Comparison of ENCODE assay signal across 8 cellular contexts in genomic region chr17:4806420-4806769, GRCh38. TPM values are rescaled to one million over a fixed set of nuclear protein-coding genes. Genes with fewer than 3 reads are reported as not detected.
A peak's percentile ranks its signal among the peaks of the same experiment; 100 is the strongest.
DNase-seq lines count a peak whose midpoint lies in the region; ATAC-seq, FAIRE-seq and TF ChIP-seq lines count a peak whose summit lies in the region.

No MANE protein-coding gene starts in this region.

- no peak for FAIRE-seq in astrocyte (lab: Jason Lieb, UNC)

- WGBS in H9 (ENCODE audit: extremely low coverage, insufficient read length, low lambda C conversion rate) = no CpG with 5 or more reads among the region's 14 CpGs

- H3K4me1 Mint-ChIP-seq in H9 (peaks cover 15 to 16% of the 10 kb centered on the region in 2 experiments), astrocyte (ENCODE audit: low read depth, unreplicated experiment) (peaks cover 3% of the 10 kb centered on the region)

- no peak overlapping the region for H2BK12ac ChIP-seq in H9 (ENCODE audit: insufficient read length, low read depth, low read length)

- TF ChIP-seq CTCF in AG09309 (IDR thresholded peaks at IDR 0.05; ENCODE audit: control insufficient read depth, insufficient read depth, low read depth, low read length, missing control alignments) (no peak), H9 (conservative IDR thresholded peaks at IDR 0.05) (no peak), astrocyte (IDR thresholded peaks at IDR 0.05; ENCODE audit: insufficient read depth, low read depth, low read length) (no peak), lower lobe of right lung (IDR thresholded peaks at IDR 0.05) (no peak), uterus (IDR thresholded peaks at IDR 0.05) (no peak)

- H3K79me2 ChIP-seq in H9 (ENCODE audit: insufficient read depth, low read length) = no peaks in the 10 kb centered on the region
- peaks cover 5% of the 10 kb centered on the region for H3K79me2 ChIP-seq in astrocyte (ENCODE audit: insufficient read depth, low read length)

- H3K56ac ChIP-seq in H9 (ENCODE audit: insufficient read length, low read depth, low read length) = no peak overlapping the region

- no peak overlapping the region for H3T11ph ChIP-seq in H9 (ENCODE audit: low read length)

- H4K5ac ChIP-seq in H9 (ENCODE audit: insufficient read length, low read depth, low read length) = no peak overlapping the region

- H3K23me2 ChIP-seq in H9 (ENCODE audit: insufficient read length, low read depth, low read length, poor library complexity, severe bottlenecking) = peaks cover 5% of the 10 kb centered on the region

- H4K20me1 ChIP-seq in H9 (ENCODE audit: control insufficient read depth, insufficient read depth, insufficient read length) = no peaks in the 10 kb centered on the region
- H4K20me1 ChIP-seq in astrocyte (ENCODE audit: insufficient read depth, low read length) = peaks cover 21% of the 10 kb centered on the region

- H3K27me3 Mint-ChIP-seq in H9 (ENCODE audit: low read depth) (no peaks in the 10 kb centered on the region; the same call in 1 of the 2 replicates), astrocyte (ENCODE audit: low read depth, unreplicated experiment) (no peaks in the 10 kb centered on the region)

- H3K27ac Mint-ChIP-seq in H9 = no peak overlapping the region
- H3K27ac Mint-ChIP-seq in astrocyte (ENCODE audit: unreplicated experiment) = peak overlapping the region; percentile 80

- no peak overlapping the region for H2BK15ac ChIP-seq in H9 (ENCODE audit: low read depth, low read length)

- H3K27me3 ChIP-seq in H9 (ENCODE audit: insufficient read depth, low read length) (no peaks in the 10 kb centered on the region), astrocyte (ENCODE audit: insufficient read depth, low read length) (no peaks in the 10 kb centered on the region), lower lobe of right lung (ENCODE audit: low read depth) (no peaks in the 10 kb centered on the region), uterus (no peaks in the 10 kb centered on the region)

- no peak overlapping the region for H2AK5ac ChIP-seq in H9 (ENCODE audit: insufficient read length, low read length)

- H3K9ac ChIP-seq in H9 (ENCODE audit: extremely low read depth, insufficient read length, low read length) (no peak overlapping the region), astrocyte (ENCODE audit: low read length) (peak overlapping the region; percentile 89)

- H3K4me2 ChIP-seq in H9 (ENCODE audit: insufficient read depth, insufficient read length, low read length) (peak overlapping the region; percentile 26), astrocyte (ENCODE audit: low read length) (peak overlapping the region; percentile 98)

- H3K4ac ChIP-seq in H9 (ENCODE audit: low read depth, low read length) = no peak overlapping the region

- ATAC-seq in lower lobe of right lung (no peak), GM21390 (IDR thresholded peaks at IDR 0.05; ENCODE audit: unreplicated experiment) (no peak)

- H2BK20ac ChIP-seq in H9 (ENCODE audit: low read depth, low read length, poor library complexity, severe bottlenecking) = no peak overlapping the region

- H4K91ac ChIP-seq in H9 (ENCODE audit: insufficient read length, low read depth, low read length) = no peak overlapping the region

- H3K23ac ChIP-seq in H9 (ENCODE audit: insufficient read length, low read depth, low read length) = no peak overlapping the region

- H3K14ac ChIP-seq in H9 (ENCODE audit: insufficient read depth, low read length) = no peak overlapping the region

- no peak for DNase-seq in AG09309 (ENCODE audit: low read depth)
- DNase-seq in H9 = no peak
- DNase-seq in astrocyte (ENCODE audit: low read depth) = no peak
- DNase-seq in lower lobe of right lung = no peak
- DNase-seq in uterus = no peak
- no peak for DNase-seq in GDM1 (lab: John Stamatoyannopoulos, UW)
- no peak for DNase-seq in OCI-M2 (lab: John Stamatoyannopoulos, UW; ENCODE audit: unreplicated experiment)

- H3K4me1 ChIP-seq in H9 (ENCODE audit: insufficient read depth, low read length) (no peaks in the 10 kb centered on the region), astrocyte (ENCODE audit: insufficient read depth, low read length) (peaks cover 10% of the 10 kb centered on the region), lower lobe of right lung (peaks cover 18% of the 10 kb centered on the region), uterus (peaks cover 0 to 10% of the 10 kb centered on the region in 2 donors)

- H4K8ac ChIP-seq in H9 (replicated peaks; ENCODE audit: insufficient read length, low read depth, low read length) = no peak overlapping the region

- H3K9me3 ChIP-seq in H9 (ENCODE audit: control insufficient read depth, low read depth, low read length) = no peaks in the 10 kb centered on the region
- H3K9me3 ChIP-seq in astrocyte (ENCODE audit: insufficient read depth, low read depth, low read length) = no peaks in the 10 kb centered on the region
- no peaks in the 10 kb centered on the region for H3K9me3 ChIP-seq in lower lobe of right lung
- no peaks in the 10 kb centered on the region for H3K9me3 ChIP-seq in uterus

- H3K4me3 ChIP-seq in AG09309 (ENCODE audit: control insufficient read depth, low read depth, low read length) = peak overlapping the region; percentile 79
- H3K4me3 ChIP-seq in astrocyte (ENCODE audit: insufficient read depth, low read depth, low read length) = peak overlapping the region; percentile 93
- peak overlapping the region; percentile 89 for H3K4me3 ChIP-seq in lower lobe of right lung
- H3K4me3 ChIP-seq in uterus = peak overlapping the region; percentile 57 to 73

- no peak for TF ChIP-seq POLR2A in uterus (IDR thresholded peaks at IDR 0.05)

- H3K9me3 Mint-ChIP-seq in H9 (no peaks in the 10 kb centered on the region), astrocyte (ENCODE audit: unreplicated experiment) (peaks cover 5% of the 10 kb centered on the region)

- no peak overlapping the region for H2BK5ac ChIP-seq in H9 (ENCODE audit: insufficient read length, low read length)

- H3K4me3 Mint-ChIP-seq in H9 = peak overlapping the region; percentile 69 to 82
- peak overlapping the region; percentile 90 for H3K4me3 Mint-ChIP-seq in astrocyte (ENCODE audit: unreplicated experiment)

- H3K18ac ChIP-seq in H9 (ENCODE audit: insufficient read length, low read depth, low read length) = no peak overlapping the region

- no peak overlapping the region for H3K27ac ChIP-seq in H9 (ENCODE audit: insufficient read length, low read depth, low read length)
- no peak overlapping the region for H3K27ac ChIP-seq in astrocyte (ENCODE audit: low read depth, low read length)
- H3K27ac ChIP-seq in lower lobe of right lung = no peak overlapping the region
- H3K27ac ChIP-seq in uterus = peak overlapping the region; percentile 74 to 82

- no peaks in the 10 kb centered on the region for H3K79me1 ChIP-seq in H9 (ENCODE audit: insufficient read depth, low read depth, low read length, poor library complexity, severe bottlenecking)

- peaks cover 14 to 29% (median 27%) of the 10 kb centered on the region in 3 experiments; a peak in 6 of 7 replicates for H3K36me3 Mint-ChIP-seq in H9 (ENCODE audit: insufficient read depth in 1 of 3, low read depth in 3 of 3)
- peaks cover 10% of the 10 kb centered on the region for H3K36me3 Mint-ChIP-seq in astrocyte (ENCODE audit: low read depth, unreplicated experiment)

- no peak overlapping the region for H2AFZ ChIP-seq in H9 (ENCODE audit: low read length)
- peak overlapping the region; percentile 85 for H2AFZ ChIP-seq in astrocyte (ENCODE audit: low read depth, low read length)

- no peak overlapping the region for H2BK120ac ChIP-seq in H9 (ENCODE audit: low read depth, low read length, poor library complexity, severe bottlenecking)

- intact Hi-C loops in lower lobe of right lung (cut with DNase I) = no loop called here
- intact Hi-C loops in uterus (cut with DNase I; ENCODE audit: low total_unique reads) = no loop called here

- peaks cover 3% of the 10 kb centered on the region for H3K36me3 ChIP-seq in astrocyte (ENCODE audit: insufficient read depth, low read length)
- peaks cover 23% of the 10 kb centered on the region for H3K36me3 ChIP-seq in lower lobe of right lung
- H3K36me3 ChIP-seq in uterus = no peaks in the 10 kb centered on the region

RNA-seq across cellular contexts. Expression of gene PLD2, which starts 0.6 kb away (rescaled TPM):
- total RNA-seq in H9 (2021) (63.3 and 66.6 TPM in 2 replicates), astrocyte (21.4 and 29.3 TPM in 2 replicates), lower lobe of right lung (38.4 TPM), uterus (10 to 100 TPM in 3 of 4 donors, 1 to 10 TPM in 1; 10.0 to 54.3 (median 25.1) TPM)

RNA-seq across cellular contexts. Expression of gene PSMB6, which starts 10.4 kb away (rescaled TPM):
- total RNA-seq in H9 (2021) (244 and 247 TPM in 2 replicates), astrocyte (154 and 161 TPM in 2 replicates), lower lobe of right lung (95.5 TPM), uterus (10 to 100 TPM; 64.9 to 99.7 (median 87.3) TPM)

RNA-seq across cellular contexts. Expression of gene GLTPD2, which starts 17.6 kb away (rescaled TPM):
- total RNA-seq in H9 (2021) (not detected in 2 replicates), astrocyte (not detected in 2 replicates), lower lobe of right lung (not detected), uterus (not detected)

RNA-seq across cellular contexts. Expression of gene VMO1, which starts 20.2 kb away (rescaled TPM):
- total RNA-seq in H9 (2021) (0.31 TPM in 1 of 2 replicates, not detected in the other), astrocyte (0.75 TPM in 1 of 2 replicates, not detected in the other), lower lobe of right lung (9.9 TPM), uterus (1 to 10 TPM in 2 of 4 donors, not detected in 2; 1.3 to 2.2 TPM)

Comparison
In these comparisons a context has a peak if more than half of its experiments do, and no peak if none do; other contexts are left out.
1. H3K27ac ChIP-seq: peak in uterus (2 of 2); none in H9 (single experiment), astrocyte (single experiment) and lower lobe of right lung (single experiment).
2. Peak in every context shown above with its lines, with median percentiles within 50 percentile points of each other: H3K4me3 ChIP-seq.